ENCODE assay signal across 8 cellular contexts in the genomic region with DNA sequence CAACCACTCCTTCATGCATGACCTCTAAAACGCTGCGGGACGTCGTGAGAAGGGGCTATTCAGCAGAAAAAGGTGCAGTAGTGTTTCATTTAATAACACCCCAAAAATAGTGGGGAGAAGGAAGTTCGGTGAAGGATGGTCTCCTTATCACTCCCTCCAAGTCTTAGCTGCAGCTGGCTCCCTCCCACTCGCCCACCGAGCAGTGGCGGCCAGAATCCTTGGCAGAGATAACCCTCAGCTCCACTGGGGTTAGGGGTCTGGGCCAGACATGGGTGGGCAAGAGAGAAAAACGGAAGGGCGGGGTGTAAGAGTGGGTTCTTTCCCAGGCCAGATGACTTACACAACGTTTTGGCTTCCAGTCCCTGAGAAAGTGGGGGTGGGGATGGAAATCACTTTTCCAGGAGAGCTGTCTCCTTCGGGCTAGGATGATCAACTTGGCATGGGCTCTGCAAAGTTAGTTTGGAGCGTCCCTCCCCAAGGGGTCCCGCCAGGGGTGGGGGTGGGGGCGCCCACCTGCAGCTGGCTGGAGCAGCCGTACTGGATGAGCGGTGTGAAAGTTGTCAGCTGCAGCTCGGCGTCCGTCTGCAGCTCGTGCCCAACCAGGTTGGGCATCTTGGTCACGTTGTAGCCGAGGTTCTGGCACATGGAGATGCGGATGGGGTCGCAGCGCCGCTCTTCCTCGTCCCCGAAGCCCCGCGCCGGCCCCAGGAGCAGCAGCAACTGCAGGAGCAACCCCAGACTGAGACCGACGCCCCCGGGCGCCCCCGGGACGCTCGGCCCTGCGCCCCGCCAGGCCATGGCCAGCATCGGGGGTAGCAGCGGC. TPM values are rescaled to one million over a fixed set of nuclear protein-coding genes. Genes with fewer than 3 reads are reported as not detected.
DNase-seq lines count a peak whose midpoint lies in the region; ATAC-seq and TF ChIP-seq lines count a peak whose summit lies in the region.

No MANE protein-coding gene starts in this region.

- H3K36me3 ChIP-seq in iPS-20b (ENCODE audit: insufficient read depth, low read depth, low read length) (peaks cover 18% of the 10 kb centered on the region), spleen (peaks cover 0 to 10% (median 0%) of the 10 kb centered on the region in 6 donors)

- H3K27me3 ChIP-seq in iPS-20b (ENCODE audit: insufficient read depth, low read length) (peaks cover 32% of the 10 kb centered on the region), spleen (replicated peaks in 1 of 7) (peaks cover 0 to 36% (median 15%) of the 10 kb centered on the region in 7 donors)

- H3K9ac ChIP-seq in iPS-20b (ENCODE audit: low read depth, low read length), result peak overlapping the region; percentile 59; the same call in 1 of the 2 replicates

- ATAC-seq in HG03457 (IDR thresholded peaks at IDR 0.05; ENCODE audit: unreplicated experiment), result peak; percentile 12

- DNase-seq in DMS79 treated with DMSO at 0.1 percent for 48 hours (lab: John Stamatoyannopoulos, UW), result peak; percentile 9
- DNase-seq in DMS79 (lab: John Stamatoyannopoulos, UW), result no peak
- no peak for DNase-seq in spleen
- DNase-seq in NCI-H2029 treated with DMSO at 0.1 percent for 48 hours (lab: John Stamatoyannopoulos, UW), result no peak
- no peak for DNase-seq in DMS114 treated with DMSO at 0.1 percent for 48 hours (lab: John Stamatoyannopoulos, UW; ENCODE audit: unreplicated experiment)

- H3K4me1 ChIP-seq in iPS-20b (ENCODE audit: insufficient read depth, low read length) (peaks cover 13% of the 10 kb centered on the region; the same call in 1 of the 2 replicates), spleen (peaks cover 5 to 61% (median 27%) of the 10 kb centered on the region in 6 donors)

- TF ChIP-seq POLR2A in spleen (IDR thresholded peaks at IDR 0.05), result no peak

- 3 to 7% (median 5%) methylated on average over 38 to 43 of the region's 43 CpGs for WGBS in adipose tissue, 3 donors
- WGBS in spleen, 5 donors, result 6 to 29% (median 7%) methylated on average over 11 to 43 of the region's 43 CpGs

- intact Hi-C loops in spleen (cut with DNase I; ENCODE audit: low total_unique reads), result no loop called here

- TF ChIP-seq CTCF in spleen (IDR thresholded peaks at IDR 0.05 in 8 of 11, conservative IDR thresholded peaks at IDR 0.05 in 3 of 11), result no peak

- H3K9me3 ChIP-seq in iPS-20b (ENCODE audit: insufficient read depth, low read depth, low read length) (no peaks in the 10 kb centered on the region), spleen (no peaks in the 10 kb centered on the region)

- H3K27ac ChIP-seq in adipose tissue (ENCODE audit: low read depth, low read length) (peak overlapping the region; percentile 45), iPS-20b (ENCODE audit: low read length) (no peak overlapping the region), spleen (peak overlapping the region; percentile 75 to 91 (median 86))

- peak overlapping the region; percentile 65 for H3K4me3 ChIP-seq in iPS-20b (ENCODE audit: low read length)
- peak overlapping the region; percentile 68 to 92 (median 71) for H3K4me3 ChIP-seq in spleen

RNA-seq across cellular contexts. Expression of gene FZD4, which starts 0.7 kb away (rescaled TPM):
- polyA plus RNA-seq in adipose tissue, result 10 to 100 TPM; 14.9 to 87.5 (median 36.3) TPM
- 10 to 100 TPM; 13.2 to 46.7 (median 36.1) TPM for total RNA-seq in spleen
- polyA plus RNA-seq in spleen, result 1 to 10 TPM; 3.0 to 9.4 (median 5.0) TPM
